Comparison of ENCODE assay signal across 8 cellular contexts in the genomic region with DNA sequence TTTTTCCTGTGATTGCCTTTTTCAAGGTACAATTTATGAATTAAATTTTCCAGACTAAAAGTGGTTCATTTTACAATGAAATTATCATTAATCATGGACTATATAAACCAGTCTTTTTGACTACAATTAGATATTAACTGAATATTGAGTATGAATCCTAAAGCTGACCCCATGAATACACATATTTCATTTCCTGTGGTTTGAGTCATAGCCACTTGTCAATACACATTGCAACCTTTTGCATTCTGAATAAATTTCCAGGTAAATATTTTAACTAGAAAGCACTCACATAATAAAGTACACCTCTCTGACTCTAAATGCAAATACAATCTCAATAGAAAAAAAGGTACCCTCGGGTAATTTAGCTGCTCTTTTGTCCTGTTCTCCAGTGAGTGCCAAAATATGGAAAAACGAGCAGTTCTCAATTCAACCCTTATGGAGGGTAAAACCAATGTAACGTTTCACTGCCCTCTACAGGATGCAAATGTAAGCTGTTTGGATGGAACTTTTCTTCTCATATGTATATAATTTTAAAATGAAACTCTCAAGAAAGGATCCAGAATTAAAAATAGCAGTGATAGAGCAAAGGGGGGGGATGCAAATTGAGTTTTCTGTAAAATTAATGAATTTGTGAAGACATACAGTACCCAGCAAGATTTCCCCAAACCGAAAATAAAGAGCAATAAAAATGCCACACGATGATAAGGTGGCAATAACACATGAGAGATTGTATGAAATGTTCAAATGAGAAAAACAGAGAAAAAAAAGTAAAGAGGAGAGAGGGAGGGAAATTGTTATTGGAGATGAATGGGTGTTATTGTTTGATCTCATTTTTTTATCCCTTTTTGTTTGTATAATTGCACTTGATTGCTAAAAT.
DNase-seq lines count a peak whose midpoint lies in the region; ATAC-seq and TF ChIP-seq lines count a peak whose summit lies in the region.

No MANE protein-coding gene starts in this region.

- in situ Hi-C loops in Panc1 (cut with HindIII; ENCODE audit: low pct_unique_long_range_greater_than_20kb, low sequenced_read_pairs) = no loop called here

- no peaks in the 10 kb centered on the region for H3K36me3 ChIP-seq in Panc1 (ENCODE audit: control insufficient read depth, insufficient read depth, low read length)
- H3K36me3 ChIP-seq in tibial nerve = no peaks in the 10 kb centered on the region

- POLR2A ChIA-PET in Panc1 (lab: Charles Lee) = no interaction called here

- DNase-seq in Ammon's horn (ENCODE audit: low spot score) (peak; percentile 61), Panc1 (ENCODE audit: low read depth, low spot score) (no peak), fibroblast of pulmonary artery (ENCODE audit: low read depth) (peak; percentile 78), tibial nerve (ENCODE audit: low spot score in 2 of 2) (no peak)
- DNase-seq in Jurkat, Clone E6-1 (ENCODE audit: low read depth, low spot score) = peak; percentile 23
- DNase-seq in activated effector memory CD4-positive, alpha-beta T cell treated with Interleukin-2 at 50 U/mL for 16 hours = no peak

- TF ChIP-seq CTCF in Panc1 (IDR thresholded peaks at IDR 0.05) (peak; percentile 41; the same call in 1 of the 2 replicates), fibroblast of pulmonary artery (IDR thresholded peaks at IDR 0.05; ENCODE audit: low read length, missing control alignments) (peak; percentile 84), tibial nerve (IDR thresholded peaks at IDR 0.05) (peak; percentile 20 to 53 (median 36))

- H3K4me1 ChIP-seq in Panc1 (ENCODE audit: control insufficient read depth, insufficient read depth, low read length) (no peaks in the 10 kb centered on the region), tibial nerve (no peaks in the 10 kb centered on the region)

- intact Hi-C loops in Panc1 (cut with micrococcal nuclease; ENCODE audit: unreplicated experiment) = no loop called here

- H3K9me3 ChIP-seq in Panc1 (ENCODE audit: control insufficient read depth, insufficient read depth, low read depth, low read length) (no peaks in the 10 kb centered on the region), tibial nerve (no peaks in the 10 kb centered on the region)

- no peak for ATAC-seq in Panc1
- ATAC-seq in HG03469 (IDR thresholded peaks at IDR 0.05; ENCODE audit: unreplicated experiment) = no peak
- ATAC-seq in HG03460 (IDR thresholded peaks at IDR 0.05; ENCODE audit: unreplicated experiment) = no peak

- no peak overlapping the region for H3K4me3 ChIP-seq in Jurkat, Clone E6-1 (ENCODE audit: low read length)
- no peak overlapping the region for H3K4me3 ChIP-seq in Panc1 (ENCODE audit: low read depth in 2 of 2, low read length in 2 of 2)
- H3K4me3 ChIP-seq in fibroblast of pulmonary artery (replicated peaks; ENCODE audit: low read depth, low read length) = no peak overlapping the region
- peak overlapping the region in 1 of 4 donors; percentile 24 for H3K4me3 ChIP-seq in tibial nerve

- H3K27ac ChIP-seq in Panc1 (ENCODE audit: low read length) (no peak overlapping the region), tibial nerve (no peak overlapping the region)

- no peak for TF ChIP-seq EP300 in tibial nerve (IDR thresholded peaks at IDR 0.05)

- TF ChIP-seq POLR2A in tibial nerve (IDR thresholded peaks at IDR 0.05) = no peak

- BruUV-seq in Panc1 (replicated peaks; lab: Mats Ljungman, UMichigan) = no TSS peak

- H3K27me3 ChIP-seq in Panc1 (ENCODE audit: control insufficient read depth, insufficient read depth, low read length) (no peaks in the 10 kb centered on the region), tibial nerve (no peaks in the 10 kb centered on the region)

- CTCF ChIA-PET in Panc1 (lab: Charles Lee) = no interaction called here

- 17 to 19% methylated on average over 5 of the region's 5 CpGs for WGBS in tibial nerve, 2 donors

Comparison
In these comparisons a context has a peak if more than half of its experiments do, and no peak if none do; other contexts are left out.
1. DNase-seq: peak in Ammon's horn (single experiment), Jurkat, Clone E6-1 (single experiment) and fibroblast of pulmonary artery (single experiment); none in Panc1 (single experiment), tibial nerve (0 of 2) and activated effector memory CD4-positive, alpha-beta T cell treated with Interleukin-2 at 50 U/mL for 16 hours (single experiment).
2. Peak in every context shown above with its lines, with median percentiles within 50 percentile points of each other: CTCF ChIP-seq.